13 cellular contexts compared by ENCODE assay signal in genomic region chr7:134720091-134720935, GRCh38. TPM values are rescaled to one million over a fixed set of nuclear protein-coding genes. Genes with fewer than 3 reads are reported as not detected.
DNase-seq lines count a peak whose midpoint lies in the region; ATAC-seq and TF ChIP-seq lines count a peak whose summit lies in the region.
"Had no signal": no experiment of that assay in that cellular context is flagged by ENCODE, and none has a peak within 500 bp of the region (broad histone marks: within the 10 kb centered on the region; RNA-seq: fewer than 3 reads in every experiment).

No MANE protein-coding gene starts in this region.

- H3K9me3 ChIP-seq in osteoblast (ENCODE audit: low read depth, low read length): no peaks in the 10 kb centered on the region
- no peaks in the 10 kb centered on the region for H3K9me3 ChIP-seq in uterus

- no peak for DNase-seq in Right ventricle myocardium inferior (ENCODE audit: missing footprints)
- DNase-seq in cardiac septum (ENCODE audit: low spot score): no peak
- DNase-seq in foreskin melanocyte: peak; percentile 88
- no peak for DNase-seq in osteoblast (ENCODE audit: insufficient read length, low spot score, missing footprints)
- DNase-seq in uterus: no peak
- no peak for DNase-seq in NCI-H128 (lab: John Stamatoyannopoulos, UW; ENCODE audit: unreplicated experiment)
- no peak for DNase-seq in stimulated activated CD4-positive, alpha-beta T cell treated with anti-CD3 and anti-CD28 coated beads, Interleukin-1b, Interleukin-23, amount 100 ng/mL, for 48 hours
- DNase-seq: aorta, DMS153, hippocampal formation, NCI-H526 treated with DMSO at 0.1 percent for 48 hours, SW 1271 had no signal

- H3K4me3 ChIP-seq in osteoblast (ENCODE audit: insufficient read depth, low read length) (no peak overlapping the region), uterus (no peak overlapping the region)

- no peak overlapping the region for H3K4me2 ChIP-seq in osteoblast (ENCODE audit: insufficient read depth, low read length)

- no peak for TF ChIP-seq POLR2A in uterus (IDR thresholded peaks at IDR 0.05)

- no peaks in the 10 kb centered on the region for H4K20me1 ChIP-seq in osteoblast (ENCODE audit: insufficient read depth, low read length)

- H3K27ac ChIP-seq in osteoblast (ENCODE audit: low read depth, low read length): peak overlapping the region; percentile 50
- H3K27ac ChIP-seq in uterus: peak overlapping the region; percentile 65 to 72

- intact Hi-C loops in Right ventricle myocardium inferior (cut with DNase I) (no loop called here), cardiac septum (cut with DNase I) (no loop called here), uterus (cut with DNase I; ENCODE audit: low total_unique reads) (no loop called here)

- no peak for TF ChIP-seq CTCF in osteoblast (IDR thresholded peaks at IDR 0.05; ENCODE audit: extremely low read depth, low read depth, low read length)
- TF ChIP-seq CTCF in uterus (IDR thresholded peaks at IDR 0.05): no peak

- H3K27me3 ChIP-seq in osteoblast (ENCODE audit: insufficient read depth, low read length) (no peaks in the 10 kb centered on the region), uterus (no peaks in the 10 kb centered on the region)

- ATAC-seq in Right ventricle myocardium inferior (peak; percentile 56), GM21447 (IDR thresholded peaks at IDR 0.05; ENCODE audit: unreplicated experiment) (no peak)

- no peaks in the 10 kb centered on the region for H3K36me3 ChIP-seq in osteoblast (ENCODE audit: insufficient read depth, low read length)
- no peaks in the 10 kb centered on the region for H3K36me3 ChIP-seq in uterus

- H3K4me1 ChIP-seq in osteoblast (ENCODE audit: insufficient read depth, low read length) (peaks cover 33% of the 10 kb centered on the region), uterus (peaks cover 0 to 5% of the 10 kb centered on the region in 2 donors)

- peak overlapping the region; percentile 18 for H2AFZ ChIP-seq in osteoblast (ENCODE audit: low read length)

- H3K79me2 ChIP-seq in osteoblast (ENCODE audit: insufficient read depth, low read length): peaks cover 5% of the 10 kb centered on the region

RNA-seq across cellular contexts. Expression of gene CALD1, which starts 59.1 kb away (rescaled TPM):
- total RNA-seq in Right ventricle myocardium inferior (99.1 TPM), cardiac septum (237 TPM), osteoblast (1,075 and 1,123 TPM in 2 replicates), uterus (1,000 to 10,000 TPM in 1 of 4 donors, 100 to 1,000 TPM in 3; 351 to 1,046 (median 551) TPM)
